ENCODE assay signal across 21 cellular contexts in genomic region chr1:64171226-64171625, GRCh38. TPM values are rescaled to one million over a fixed set of nuclear protein-coding genes. Genes with fewer than 3 reads are reported as not detected.
DNase-seq lines count a peak whose midpoint lies in the region; ATAC-seq and TF ChIP-seq lines count a peak whose summit lies in the region.
"Not testable (repeated sequence)": the region's sequence is repeated elsewhere in the genome, so short reads cannot be mapped to it uniquely, and the experiment has no call there.
"Had no signal": no experiment of that assay in that cellular context is flagged by ENCODE, and none has a peak within 500 bp of the region (broad histone marks: within the 10 kb centered on the region; RNA-seq: fewer than 3 reads in every experiment).

No MANE protein-coding gene starts in this region.

- not testable (repeated sequence) for H3K79me2 ChIP-seq in smooth muscle cell (ENCODE audit: low read depth)

- H3K27me3 ChIP-seq in AG04450 (ENCODE audit: control insufficient read depth, insufficient read depth, low read length); brain microvascular endothelial cell (replicated peaks); smooth muscle cell (ENCODE audit: low read depth): not testable (repeated sequence)

- H2AFZ ChIP-seq in smooth muscle cell (ENCODE audit: low read depth), result not testable (repeated sequence)

- in situ Hi-C loops in brain microvascular endothelial cell (cut with HindIII; ENCODE audit: low pct_ligation_motif_present, low sequenced_read_pairs), result not testable (repeated sequence)

- POLR2A ChIA-PET in AG04450 (lab: Yijun Ruan, JAX), result interaction anchor here (0.5 kb wide), 1 partner anchor 553 kb away, joined by 3 read pairs; no protein-coding TSS in a partner anchor

- H3K36me3 ChIP-seq in brain microvascular endothelial cell (replicated peaks); smooth muscle cell (ENCODE audit: low read depth): not testable (repeated sequence)

- not testable (repeated sequence) for H3K9ac ChIP-seq in smooth muscle cell (ENCODE audit: low read depth)

- H4K20me1 ChIP-seq in smooth muscle cell (ENCODE audit: low read depth), result not testable (repeated sequence)

- CTCF ChIA-PET in AG04450 (lab: Charles Lee), result interaction anchor here (1.0 kb wide), 1 partner anchor 75 kb away, joined by 4 read pairs; no protein-coding TSS in a partner anchor

- 88% methylated on average over 3 of the region's 3 CpGs for WGBS in smooth muscle cell (ENCODE audit: low lambda C conversion rate)

- H3K27ac ChIP-seq in AG04450 (ENCODE audit: low read depth, low read length), result peak overlapping the region; percentile 34
- peak overlapping the region; percentile 59 for H3K27ac ChIP-seq in VCaP
- H3K27ac ChIP-seq in brain microvascular endothelial cell, result peak overlapping the region; percentile 92
- H3K27ac ChIP-seq in smooth muscle cell (ENCODE audit: low read depth), result peak overlapping the region; percentile 76

- H3K4me2 ChIP-seq in smooth muscle cell, result peak overlapping the region; percentile 72

- DNase-seq in AG04450 (ENCODE audit: low read depth, low spot score); smooth muscle cell (lab: John Stamatoyannopoulos, UW; ENCODE audit: unreplicated experiment): not testable (repeated sequence)
- DNase-seq in NCI-H226 (peak; percentile 13), brain microvascular endothelial cell (peak; percentile 59), kidney tubule cell (ENCODE audit: low spot score) (peak; percentile 19)

- TF ChIP-seq CTCF in AG04450 (IDR thresholded peaks at IDR 0.05; ENCODE audit: low read depth, low read length); VCaP (conservative IDR thresholded peaks at IDR 0.05); brain microvascular endothelial cell (IDR thresholded peaks at IDR 0.05; ENCODE audit: low read depth, low read length, missing control alignments); smooth muscle cell (IDR thresholded peaks at IDR 0.05; ENCODE audit: borderline replicate concordance, insufficient read depth, poor library complexity, severe bottlenecking): not testable (repeated sequence)

- ATAC-seq in GM19035 (IDR thresholded peaks at IDR 0.05; ENCODE audit: unreplicated experiment) (peak; percentile 5), HG02642 (IDR thresholded peaks at IDR 0.05; ENCODE audit: poor library complexity, unreplicated experiment) (peak; percentile 16)

- not testable (repeated sequence) for H3K4me3 ChIP-seq in AG04450 (ENCODE audit: low read depth, low read length); brain microvascular endothelial cell (ENCODE audit: low read depth, low read length); smooth muscle cell

- not testable (repeated sequence) for H3F3A ChIP-seq in smooth muscle cell (ENCODE audit: low read depth)

- H3K9me3 ChIP-seq in AG04450 (ENCODE audit: control insufficient read depth, insufficient read depth, low read length); smooth muscle cell (replicated peaks; ENCODE audit: low read depth): not testable (repeated sequence)

- not testable (repeated sequence) for H3K4me1 ChIP-seq in smooth muscle cell (ENCODE audit: low read depth)

RNA-seq across cellular contexts. Expression of gene UBE2U, which starts 32.2 kb away (rescaled TPM):
- polyA plus RNA-seq in AG04450 (2011; rRNA removed) (not detected in 2 replicates), smooth muscle cell (not detected in 2 replicates)
- polyA minus RNA-seq in AG04450 (2011; rRNA and poly(A)+ RNA removed), result not detected in 2 replicates
- total RNA-seq in smooth muscle cell, result 1.7 TPM in 1 of 2 replicates, not detected in the other
- total RNA-seq: A673; aorta; dermis blood vessel endothelial cell; esophagus muscularis mucosa; gastroesophageal sphincter; left lobe of liver; MCF 10A; naive thymus-derived CD4-positive, alpha-beta T cell; occipital lobe; Peyer's patch; pulmonary artery endothelial cell; T-cell had no signal
- polyA plus RNA-seq: aorta; BJ; naive thymus-derived CD4-positive, alpha-beta T cell had no signal

Comparison
In these comparisons a context has a peak if more than half of its experiments do, and no peak if none do; other contexts are left out.
1. H3K27ac ChIP-seq: peak in every context shown above with its lines; median percentile 92 in brain microvascular endothelial cell; 76 in smooth muscle cell; 59 in VCaP; 34 in AG04450.